In genomic region chr1:156703336-156703735, GRCh38 we compare ENCODE assay signal across 18 cellular contexts. TPM values are rescaled to one million over a fixed set of nuclear protein-coding genes. Genes with fewer than 3 reads are reported as not detected.
DNase-seq lines count a peak whose midpoint lies in the region; ATAC-seq and TF ChIP-seq lines count a peak whose summit lies in the region.
"Had no signal": no experiment of that assay in that cellular context is flagged by ENCODE, and none has a peak within 500 bp of the region (broad histone marks: within the 10 kb centered on the region; RNA-seq: fewer than 3 reads in every experiment).

No MANE protein-coding gene starts in this region.

- no peak overlapping the region for H2AFZ ChIP-seq in GM23338

- no peaks in the 10 kb centered on the region; the same call in 2 of the 3 replicates for H3K9me3 Mint-ChIP-seq in GM23338
- H3K9me3 Mint-ChIP-seq in osteocyte (ENCODE audit: unreplicated experiment) = no peaks in the 10 kb centered on the region
- H3K9me3 Mint-ChIP-seq: activated naive CD8-positive, alpha-beta T cell treated with anti-CD3 and anti-CD28 coated beads, Interleukin-2, amount 50 U/mL, for 24 hours; activated T-cell treated with anti-CD3 and anti-CD28 coated beads, Interleukin-2, amount 50 U/mL, for 4 hours had no signal

- H3K4me1 Mint-ChIP-seq in GM23338 (peaks cover 36% of the 10 kb centered on the region), osteocyte (ENCODE audit: unreplicated experiment) (peaks cover 55% of the 10 kb centered on the region)

- H4K20me1 ChIP-seq in GM23338 (replicated peaks; ENCODE audit: insufficient read depth) = no peaks in the 10 kb centered on the region; the same call in 1 of the 2 replicates

- H3K36me3 Mint-ChIP-seq in GM23338 (ENCODE audit: low read depth) (peaks cover 38% of the 10 kb centered on the region), osteocyte (ENCODE audit: unreplicated experiment) (peaks cover 24% of the 10 kb centered on the region)

- no peaks in the 10 kb centered on the region for H3K9me3 ChIP-seq in esophagus (ENCODE audit: control insufficient read depth in 2 of 2, insufficient read depth in 1 of 2, low read depth in 1 of 2, low read length in 1 of 2)

- H3K36me3 ChIP-seq in GM23338 (ENCODE audit: insufficient read depth) (no peaks in the 10 kb centered on the region; the same call in 1 of the 2 replicates), esophagus (ENCODE audit: control insufficient read depth in 2 of 2, insufficient read depth in 2 of 2, low read length in 1 of 2) (peaks cover 0 to 15% of the 10 kb centered on the region in 2 donors)

- DNase-seq in GM23338 (ENCODE audit: low spot score) = no peak
- peak; percentile 52 for DNase-seq in NCI-H69 (lab: John Stamatoyannopoulos, UW)
- no peak for DNase-seq in osteocyte (ENCODE audit: extremely low spot score, unreplicated experiment)
- no peak for DNase-seq in COLO829 (ENCODE audit: low spot score)
- no peak for DNase-seq in NCI-H2171 treated with DMSO at 0.1 percent for 48 hours (lab: John Stamatoyannopoulos, UW)
- no peak for DNase-seq in DMS 273 treated with DMSO at 0.1 percent for 48 hours (lab: John Stamatoyannopoulos, UW)
- DNase-seq: activated naive CD8-positive, alpha-beta T cell treated with anti-CD3 and anti-CD28 coated beads, Interleukin-2, amount 50 U/mL, for 24 hours; activated T-cell treated with anti-CD3 and anti-CD28 coated beads, Interleukin-2, amount 50 U/mL, for 4 hours; EL; islet precursor cell; midbrain; NCI-H187 treated with DMSO at 0.1 percent for 48 hours; SIG-M5; stimulated activated CD4-positive, alpha-beta T cell treated with anti-CD3 and anti-CD28 coated beads, Interleukin-12 subunit alpha, Interleukin-12 subunit beta, amount 100 ng/mL, for 4 hours; T1000 had no signal

- ATAC-seq in GM23338 = no peak
- ATAC-seq in activated CD4-positive, CD25-positive, alpha-beta regulatory T cell treated with anti-CD3 and anti-CD28 coated beads, Interleukin-2, amount 50 U/mL, for 24 hours = no peak
- ATAC-seq: activated naive CD8-positive, alpha-beta T cell treated with anti-CD3 and anti-CD28 coated beads, Interleukin-2, amount 50 U/mL, for 24 hours; activated T-cell treated with anti-CD3 and anti-CD28 coated beads, Interleukin-2, amount 50 U/mL, for 4 hours had no signal

- peaks cover 13% of the 10 kb centered on the region for H3K79me2 ChIP-seq in GM23338 (replicated peaks; ENCODE audit: insufficient read depth)

- H3K4me3 ChIP-seq in GM23338 = peak overlapping the region; percentile 67; the same call in 1 of the 2 replicates
- H3K4me3 ChIP-seq in esophagus (ENCODE audit: low read depth in 1 of 2, low read length in 2 of 2) = peak overlapping the region; percentile 52 to 61

- no peak overlapping the region for H3K27ac Mint-ChIP-seq in GM23338
- peak overlapping the region; percentile 95 for H3K27ac Mint-ChIP-seq in osteocyte (ENCODE audit: unreplicated experiment)
- H3K27ac Mint-ChIP-seq: activated naive CD8-positive, alpha-beta T cell treated with anti-CD3 and anti-CD28 coated beads, Interleukin-2, amount 50 U/mL, for 24 hours had no signal

- 49 to 52% methylated on average over 4 of the region's 4 CpGs for WGBS in esophagus, 2 donors

- H3K4me3 Mint-ChIP-seq in GM23338 (peak overlapping the region; percentile 83), osteocyte (ENCODE audit: unreplicated experiment) (peak overlapping the region; percentile 78)
- H3K4me3 Mint-ChIP-seq: activated naive CD8-positive, alpha-beta T cell treated with anti-CD3 and anti-CD28 coated beads, Interleukin-2, amount 50 U/mL, for 24 hours; activated T-cell treated with anti-CD3 and anti-CD28 coated beads, Interleukin-2, amount 50 U/mL, for 4 hours had no signal

- H3K27me3 Mint-ChIP-seq in GM23338 (ENCODE audit: insufficient read depth, low read depth, poor library complexity) = peaks cover 30% of the 10 kb centered on the region
- no peaks in the 10 kb centered on the region for H3K27me3 Mint-ChIP-seq in osteocyte (ENCODE audit: unreplicated experiment)

- H3K4me1 ChIP-seq in GM23338 (ENCODE audit: insufficient read depth) = peaks cover 35% of the 10 kb centered on the region
- peaks cover 13 to 25% of the 10 kb centered on the region in 2 donors for H3K4me1 ChIP-seq in esophagus (ENCODE audit: control insufficient read depth in 2 of 2, insufficient read depth in 2 of 2, low read length in 1 of 2)

- TF ChIP-seq CTCF in GM23338 (conservative IDR thresholded peaks at IDR 0.05; ENCODE audit: low read depth in 2 of 2) (no peak), osteocyte (IDR thresholded peaks at IDR 0.05) (no peak)

- no peaks in the 10 kb centered on the region for H3K9me2 ChIP-seq in GM23338 (ENCODE audit: insufficient read depth)

- H3K27ac ChIP-seq in GM23338 (ENCODE audit: low read depth) = no peak overlapping the region
- H3K27ac ChIP-seq in esophagus (ENCODE audit: low read depth in 2 of 2, low read length in 1 of 2) = peak overlapping the region in 1 of 2 donors; percentile 47
- H3K27ac ChIP-seq: C4-2B had no signal

- peaks cover 27% of the 10 kb centered on the region for H3K27me3 ChIP-seq in GM23338 (ENCODE audit: insufficient read depth)
- H3K27me3 ChIP-seq in esophagus (ENCODE audit: control insufficient read depth in 1 of 2, insufficient read depth in 2 of 2, low read length in 2 of 2) = no peaks in the 10 kb centered on the region

- peak overlapping the region; percentile 92 for H3K4me2 ChIP-seq in GM23338

- H3F3A ChIP-seq in GM23338 (replicated peaks; ENCODE audit: low read depth) = peaks cover 22% of the 10 kb centered on the region

TF ChIP-seq in GM23338, 12 proteins besides CTCF, POLR2A, EP300 and RAD21:
- TF ChIP-seq JUNB (IDR thresholded peaks at IDR 0.05; ENCODE audit: unreplicated experiment) (no peak), ZNF114 (CRISPR knock-in tag; IDR thresholded peaks at IDR 0.05) (no peak), EZH2phosphoT487 (IDR thresholded peaks at IDR 0.05; ENCODE audit: unreplicated experiment) (no peak)
TF ChIP-seq in GM23338: peak in this region for 0.

RNA-seq across cellular contexts. Expression of gene CRABP2, which starts 2.0 kb away (rescaled TPM):
- total RNA-seq in GM23338 (2014; rRNA removed; shearing (Covaris generic)) = 35.1 and 45.9 TPM in 2 replicates
- polyA plus RNA-seq in GM23338 (2016; fragmentation: Nextera tagmentation; extraction: Ambion mirVana) (137 and 138 TPM in 2 replicates), esophagus (1,000 to 10,000 TPM; 1,310 to 1,799 TPM)
- 144 and 146 TPM in 2 replicates for total RNA-seq in osteocyte

RNA-seq across cellular contexts. Expression of gene METTL25B, which starts 24.9 kb away (rescaled TPM):
- total RNA-seq in GM23338 (2014; rRNA removed; shearing (Covaris generic)) = 12.9 and 18.3 TPM in 2 replicates
- polyA plus RNA-seq in GM23338 (2016; fragmentation: Nextera tagmentation; extraction: Ambion mirVana) = 18.1 and 21.1 TPM in 2 replicates
- 10 to 100 TPM; 18.5 to 38.3 TPM for polyA plus RNA-seq in esophagus
- 21.3 and 24.1 TPM in 2 replicates for total RNA-seq in osteocyte

RNA-seq across cellular contexts. Expression of gene ISG20L2, which starts 25.2 kb away (rescaled TPM):
- total RNA-seq in GM23338 (2014; rRNA removed; shearing (Covaris generic)) = 34.9 and 50.9 TPM in 2 replicates
- polyA plus RNA-seq in GM23338 (2016; fragmentation: Nextera tagmentation; extraction: Ambion mirVana) (22.2 and 23.1 TPM in 2 replicates), esophagus (10 to 100 TPM in 1 of 2 donors, 1 to 10 TPM in 1; 8.5 to 16.5 TPM)
- total RNA-seq in osteocyte = 33.0 and 37.7 TPM in 2 replicates

RNA-seq across cellular contexts. Expression of gene NES, which starts 26.1 kb away (rescaled TPM):
- 85.3 and 95.9 TPM in 2 replicates for total RNA-seq in GM23338 (2014; rRNA removed; shearing (Covaris generic))
- polyA plus RNA-seq in GM23338 (2016; fragmentation: Nextera tagmentation; extraction: Ambion mirVana) = 25.0 and 27.5 TPM in 2 replicates
- 1 to 10 TPM; 2.4 to 3.0 TPM for polyA plus RNA-seq in esophagus
- 24.2 and 26.5 TPM in 2 replicates for total RNA-seq in osteocyte

RNA-seq across cellular contexts. Expression of gene MRPL24, which starts 37.6 kb away (rescaled TPM):
- total RNA-seq in GM23338 (2014; rRNA removed; shearing (Covaris generic)) = 18.8 and 23.8 TPM in 2 replicates
- polyA plus RNA-seq in GM23338 (2016; fragmentation: Nextera tagmentation; extraction: Ambion mirVana) (45.7 and 52.4 TPM in 2 replicates), esophagus (10 to 100 TPM; 79.3 to 81.0 TPM)
- 52.6 and 55.8 TPM in 2 replicates for total RNA-seq in osteocyte
